In genomic region chr6:169396554-169397163, GRCh38 we compare ENCODE assay signal across 19 cellular contexts.
DNase-seq lines count a peak whose midpoint lies in the region; ATAC-seq, FAIRE-seq and TF ChIP-seq lines count a peak whose summit lies in the region.
"Had no signal": no experiment of that assay in that cellular context is flagged by ENCODE, and none has a peak within 500 bp of the region (broad histone marks: within the 10 kb centered on the region; RNA-seq: fewer than 3 reads in every experiment).

No MANE protein-coding gene starts in this region.

- no peak for FAIRE-seq in kidney (lab: Jason Lieb, UNC)
- FAIRE-seq: A204.1, GM12892, GM18507 had no signal

- no peak overlapping the region for H3K27ac ChIP-seq in kidney (ENCODE audit: low read depth in 2 of 2, low read length in 2 of 2)
- H3K27ac ChIP-seq: SJSA1 had no signal

- H3K4me1 Mint-ChIP-seq in activated CD8-positive, alpha-beta memory T cell treated with anti-CD3 and anti-CD28 coated beads, Interleukin-2, amount 10 ng/mL, durations not matched to agents 7 days and 5 days, result no peaks in the 10 kb centered on the region

- no peaks in the 10 kb centered on the region for H3K36me3 ChIP-seq in kidney (ENCODE audit: control insufficient read depth in 1 of 2, insufficient read depth in 2 of 2, low read length in 2 of 2)
- H3K36me3 ChIP-seq: SJSA1 had no signal

- H3K9me3 Mint-ChIP-seq in activated CD8-positive, alpha-beta memory T cell treated with anti-CD3 and anti-CD28 coated beads, Interleukin-2, amount 10 ng/mL, durations not matched to agents 7 days and 5 days (ENCODE audit: low read depth), result no peaks in the 10 kb centered on the region

- no peak for ATAC-seq in activated CD8-positive, alpha-beta memory T cell treated with anti-CD3 and anti-CD28 coated beads, Interleukin-2, amount 10 ng/mL, durations not matched to agents 7 days and 5 days
- no peak for ATAC-seq in GM18861 (IDR thresholded peaks at IDR 0.05; ENCODE audit: unreplicated experiment)
- ATAC-seq: PC-3 had no signal

- no peak for TF ChIP-seq POLR2A in NB4 (IDR thresholded peaks at IDR 0.05; ENCODE audit: extremely low read depth, insufficient read length)

- H3K4me1 ChIP-seq in kidney (ENCODE audit: control insufficient read depth in 1 of 2, insufficient read depth in 1 of 2, low read depth in 1 of 2, low read length in 2 of 2), result no peaks in the 10 kb centered on the region
- H3K4me1 ChIP-seq: SJSA1 had no signal

- H3K4me3 ChIP-seq in NB4 (ENCODE audit: low read depth, low read length), result no peak overlapping the region
- no peak overlapping the region for H3K4me3 ChIP-seq in kidney (ENCODE audit: low read length in 2 of 2)
- H3K4me3 ChIP-seq: SJSA1 had no signal

- peaks cover 4% of the 10 kb centered on the region for H3K27me3 Mint-ChIP-seq in activated CD8-positive, alpha-beta memory T cell treated with anti-CD3 and anti-CD28 coated beads, Interleukin-2, amount 10 ng/mL, durations not matched to agents 7 days and 5 days

- DNase-seq in activated CD8-positive, alpha-beta memory T cell treated with anti-CD3 and anti-CD28 coated beads for 24 hours, result peak; percentile 33
- DNase-seq in activated CD8-positive, alpha-beta memory T cell treated with anti-CD3 and anti-CD28 coated beads, Interleukin-2, amount 10 ng/mL, durations not matched to agents 7 days and 5 days, result no peak
- DNase-seq in NB4 (ENCODE audit: low read depth) (peak; percentile 45), kidney (peak; percentile 51), SIG-M5 treated with dmso at 0.1 percent for 504 hours (lab: John Stamatoyannopoulos, UW; ENCODE audit: unreplicated experiment) (no peak), NCI-H524 (lab: John Stamatoyannopoulos, UW) (no peak)
- DNase-seq: C1 segment of cervical spinal cord, DMS79, GOT3, NCI-H1048, NCI-H1436 treated with DMSO at 0.1 percent for 48 hours, NCI-H2029, NCI-H2171, PC-3 had no signal

- CTCF ChIA-PET in activated CD8-positive, alpha-beta memory T cell treated with anti-CD3 and anti-CD28 coated beads, Interleukin-2, amount 10 ng/mL, durations not matched to agents 7 days and 5 days (lab: Charles Lee), result no interaction called here

- no peak overlapping the region for H3K4me3 Mint-ChIP-seq in activated CD8-positive, alpha-beta memory T cell treated with anti-CD3 and anti-CD28 coated beads, Interleukin-2, amount 10 ng/mL, durations not matched to agents 7 days and 5 days

- intact Hi-C loops in kidney (cut with DNase I), result no loop called here

- H3K36me3 Mint-ChIP-seq in activated CD8-positive, alpha-beta memory T cell treated with anti-CD3 and anti-CD28 coated beads, Interleukin-2, amount 10 ng/mL, durations not matched to agents 7 days and 5 days, result no peaks in the 10 kb centered on the region

- TF ChIP-seq CTCF in NB4 (IDR thresholded peaks at IDR 0.05; ENCODE audit: low read depth, low read length) (no peak), kidney (IDR thresholded peaks at IDR 0.05; ENCODE audit: borderline replicate concordance, extremely low read depth, insufficient read depth) (no peak)

- H3K9ac ChIP-seq in kidney (ENCODE audit: low read length in 2 of 2), result no peak overlapping the region

- peaks cover 3 to 5% of the 10 kb centered on the region in 2 donors for H3K9me3 ChIP-seq in kidney (ENCODE audit: control insufficient read depth in 1 of 2, low read length in 2 of 2)
- H3K9me3 ChIP-seq: SJSA1 had no signal

- H3K27ac Mint-ChIP-seq in activated CD8-positive, alpha-beta memory T cell treated with anti-CD3 and anti-CD28 coated beads, Interleukin-2, amount 10 ng/mL, durations not matched to agents 7 days and 5 days, result no peak overlapping the region

Comparison
In these comparisons a context has a peak if more than half of its experiments do, and no peak if none do; other contexts are left out.
1. DNase-seq: peak in activated CD8-positive, alpha-beta memory T cell treated with anti-CD3 and anti-CD28 coated beads for 24 hours (single experiment), NB4 (single experiment) and kidney (single experiment); none in activated CD8-positive, alpha-beta memory T cell treated with anti-CD3 and anti-CD28 coated beads, Interleukin-2, amount 10 ng/mL, durations not matched to agents 7 days and 5 days (single experiment), SIG-M5 treated with dmso at 0.1 percent for 504 hours (single experiment) and NCI-H524 (0 of 2).